In the genomic region with DNA sequence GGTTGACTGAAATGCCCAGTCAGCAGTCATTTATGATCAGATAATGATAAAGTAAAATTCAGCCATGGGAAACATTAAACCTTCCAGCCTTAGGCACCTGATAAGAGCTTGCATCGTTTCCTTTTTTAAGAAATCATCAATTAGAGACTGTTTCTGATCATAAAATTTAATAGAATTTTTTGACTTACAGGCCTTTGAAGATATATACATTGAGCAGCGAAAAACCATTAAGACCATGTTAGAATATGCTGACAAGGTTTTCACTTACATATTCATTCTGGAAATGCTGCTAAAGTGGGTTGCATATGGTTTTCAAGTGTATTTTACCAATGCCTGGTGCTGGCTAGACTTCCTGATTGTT, we compare ENCODE assay signal across 23 cellular contexts.
"Had no signal": no experiment of that assay in that cellular context is flagged by ENCODE, and none has a peak within 500 bp of the region (broad histone marks: within the 10 kb centered on the region; RNA-seq: fewer than 3 reads in every experiment).

No MANE protein-coding gene starts in this region.

- H3K9me3 ChIP-seq: left lung, mucosa of descending colon, prostate gland, right atrium auricular region, tibial nerve had no signal

- H3K27ac ChIP-seq: left lung, prostate gland, right atrium auricular region, tibial nerve had no signal

- H3K4me3 ChIP-seq: dorsolateral prefrontal cortex, left lung, mucosa of descending colon, prostate gland, right atrium auricular region, tibial nerve had no signal

- H3K36me3 ChIP-seq: left lung, prostate gland, right atrium auricular region, tibial nerve had no signal

- DNase-seq: activated B cell treated with CpG ODN at 0.5 μM for 24 hours; activated CD4-positive, alpha-beta memory T cell treated with anti-CD3 and anti-CD28 coated beads for 36 hours; activated CD4-positive, alpha-beta T cell treated with anti-CD3 and anti-CD28 coated beads for 4 hours; activated naive CD4-positive, alpha-beta T cell treated with anti-CD3 and anti-CD28 coated beads for 36 hours; activated T-cell treated with anti-CD3 and anti-CD28 coated beads, Interleukin-2, amount 50 U/mL, for 1 hour; dorsolateral prefrontal cortex; erythroblast; foreskin melanocyte; glutamatergic neuron; hypothalamus; left lung; mucosa of descending colon; naive B cell; stimulated activated CD4-positive, alpha-beta T cell treated with anti-CD3 and anti-CD28 coated beads, Interleukin-2, amount 100 ng/mL, for 24 hours; stimulated activated naive CD8-positive, alpha-beta T cell treated with anti-CD3 and anti-CD28 coated beads, Interleukin-15, Interleukin-2, amounts not matched to agents 100 U/mL and 50 U/mL, for 24 hours; substantia nigra had no signal

- H3K4me1 ChIP-seq: left lung, prostate gland, right atrium auricular region had no signal

- FAIRE-seq: colon, TTC549, urothelium cell line had no signal

- H3K27me3 ChIP-seq: dorsolateral prefrontal cortex, left lung, right atrium auricular region, tibial nerve had no signal

- ATAC-seq: activated T-helper 17 cell treated with anti-CD3 and anti-CD28 coated beads, Interleukin-2, amount 50 U/mL, for 72 hours; mucosa of descending colon; stimulated activated naive CD8-positive, alpha-beta T cell treated with anti-CD3 and anti-CD28 coated beads, Interleukin-15, Interleukin-2, amounts not matched to agents 100 U/mL and 50 U/mL, for 24 hours had no signal
